In genomic region chr22:37860796-37861421, GRCh38 we compare ENCODE assay signal across 21 cellular contexts. TPM values are rescaled to one million over a fixed set of nuclear protein-coding genes. Genes with fewer than 3 reads are reported as not detected.
DNase-seq lines count a peak whose midpoint lies in the region; ATAC-seq, FAIRE-seq and TF ChIP-seq lines count a peak whose summit lies in the region.
"Had no signal": no experiment of that assay in that cellular context is flagged by ENCODE, and none has a peak within 500 bp of the region (broad histone marks: within the 10 kb centered on the region; RNA-seq: fewer than 3 reads in every experiment).

No MANE protein-coding gene starts in this region.

- H3F3A ChIP-seq in GM23338 (replicated peaks; ENCODE audit: low read depth) = peaks cover 68% of the 10 kb centered on the region

- no peak overlapping the region for H2AFZ ChIP-seq in GM23338
- no peak overlapping the region for H2AFZ ChIP-seq in OCI-LY7 (ENCODE audit: low read length)

- H3K79me2 ChIP-seq in GM23338 (replicated peaks; ENCODE audit: insufficient read depth) = peaks cover 45% of the 10 kb centered on the region
- H3K79me2 ChIP-seq in OCI-LY7 (ENCODE audit: insufficient read depth, low read depth, low read length) = peaks cover 3% of the 10 kb centered on the region; the same call in 1 of the 2 replicates

- no peak for TF ChIP-seq EP300 in ovary (IDR thresholded peaks at IDR 0.05)

- no peak overlapping the region for H3K4me3 Mint-ChIP-seq in Caco-2 (ENCODE audit: unreplicated experiment)
- H3K4me3 Mint-ChIP-seq in GM23338 = no peak overlapping the region
- H3K4me3 Mint-ChIP-seq: activated naive CD8-positive, alpha-beta T cell; naive B cell; stimulated activated effector memory CD8-positive, alpha-beta T cell treated with anti-CD3 and anti-CD28 coated beads, Interleukin-12 subunit alpha, Interleukin-12 subunit beta, amount 100 ng/mL, for 72 hours had no signal

- peak overlapping the region; percentile 69; the same call in 1 of the 2 replicates for H3K27ac ChIP-seq in GM23338 (ENCODE audit: low read depth)
- peak overlapping the region; percentile 85 for H3K27ac ChIP-seq in psoas muscle
- H3K27ac ChIP-seq in OCI-LY7 (ENCODE audit: low read depth, low read length, poor library complexity, severe bottlenecking) = no peak overlapping the region
- no peak overlapping the region for H3K27ac ChIP-seq in ovary

- no peaks in the 10 kb centered on the region for H3K4me1 ChIP-seq in Caco-2
- H3K4me1 ChIP-seq in GM23338 (ENCODE audit: insufficient read depth) = no peaks in the 10 kb centered on the region
- H3K4me1 ChIP-seq in psoas muscle = peaks cover 29% of the 10 kb centered on the region
- H3K4me1 ChIP-seq in OCI-LY7 (ENCODE audit: insufficient read depth, low read length, poor library complexity, severe bottlenecking) = no peaks in the 10 kb centered on the region
- H3K4me1 ChIP-seq in ovary (ENCODE audit: insufficient read depth) = peaks cover 3% of the 10 kb centered on the region

- H3K27me3 Mint-ChIP-seq in Caco-2 (ENCODE audit: insufficient read depth, unreplicated experiment) (no peaks in the 10 kb centered on the region), GM23338 (ENCODE audit: insufficient read depth, low read depth, poor library complexity) (peaks cover 4% of the 10 kb centered on the region)
- H3K27me3 Mint-ChIP-seq: activated naive CD8-positive, alpha-beta T cell; naive B cell had no signal

- no peak overlapping the region for H3K4me3 ChIP-seq in Caco-2 (ENCODE audit: low read depth, low read length)
- no peak overlapping the region for H3K4me3 ChIP-seq in GM23338
- H3K4me3 ChIP-seq in bronchial epithelial cell (ENCODE audit: low read depth, low read length) = no peak overlapping the region
- H3K4me3 ChIP-seq in psoas muscle = no peak overlapping the region
- no peak overlapping the region for H3K4me3 ChIP-seq in OCI-LY7 (ENCODE audit: low read depth, low read length, poor library complexity, severe bottlenecking)
- H3K4me3 ChIP-seq in ovary = no peak overlapping the region
- H3K4me3 ChIP-seq: coronary artery had no signal

- H3K27me3 ChIP-seq in Caco-2 (replicated peaks; ENCODE audit: control insufficient read depth, insufficient read depth, low read length) (no peaks in the 10 kb centered on the region), GM23338 (ENCODE audit: insufficient read depth) (no peaks in the 10 kb centered on the region), bronchial epithelial cell (ENCODE audit: control insufficient read depth, insufficient read depth, low read length) (no peaks in the 10 kb centered on the region), psoas muscle (ENCODE audit: insufficient read depth in 3 of 3, low read length in 2 of 3) (no peaks in the 10 kb centered on the region), ovary (no peaks in the 10 kb centered on the region)

- H3K27ac Mint-ChIP-seq in Caco-2 (ENCODE audit: unreplicated experiment) (peak overlapping the region; percentile 29), GM23338 (no peak overlapping the region)
- H3K27ac Mint-ChIP-seq: activated naive CD8-positive, alpha-beta T cell; naive B cell; stimulated activated effector memory CD8-positive, alpha-beta T cell treated with anti-CD3 and anti-CD28 coated beads, Interleukin-12 subunit alpha, Interleukin-12 subunit beta, amount 100 ng/mL, for 72 hours had no signal

- TF ChIP-seq CTCF in Caco-2 (IDR thresholded peaks at IDR 0.05; ENCODE audit: insufficient read depth in 1 of 2, low read depth in 1 of 2, low read length in 1 of 2, severe bottlenecking in 1 of 2, unreplicated experiment in 1 of 2) (no peak), GM23338 (conservative IDR thresholded peaks at IDR 0.05; ENCODE audit: low read depth in 2 of 2) (no peak), bronchial epithelial cell (IDR thresholded peaks at IDR 0.05; ENCODE audit: insufficient read depth, low read length, severe bottlenecking) (no peak), psoas muscle (IDR thresholded peaks at IDR 0.05) (no peak), OCI-LY7 (conservative IDR thresholded peaks at IDR 0.05; ENCODE audit: low read length) (no peak), ovary (IDR thresholded peaks at IDR 0.05) (no peak)

- H3K9me3 Mint-ChIP-seq in Caco-2 (ENCODE audit: unreplicated experiment) (no peaks in the 10 kb centered on the region), GM23338 (no peaks in the 10 kb centered on the region; the same call in 2 of the 3 replicates)
- H3K9me3 Mint-ChIP-seq: naive B cell; stimulated activated effector memory CD8-positive, alpha-beta T cell treated with anti-CD3 and anti-CD28 coated beads, Interleukin-12 subunit alpha, Interleukin-12 subunit beta, amount 100 ng/mL, for 72 hours had no signal

- DNase-seq in Caco-2 (no peak), GM23338 (ENCODE audit: low spot score) (no peak), bronchial epithelial cell (ENCODE audit: low read depth) (peak; percentile 54), psoas muscle (no peak), OCI-LY7 (ENCODE audit: low spot score) (no peak), ovary (no peak)
- DNase-seq: activated CD4-positive, alpha-beta T cell treated with anti-CD3 and anti-CD28 coated beads for 1 hour; AML-193; naive B cell; NCI-H1105; NCI-H524 treated with DMSO at 0.1 percent for 48 hours had no signal

- intact Hi-C loops in Caco-2 (cut with micrococcal nuclease; ENCODE audit: unreplicated experiment) = no loop called here
- intact Hi-C loops in psoas muscle (cut with DNase I) = no loop called here
- intact Hi-C loops in OCI-LY7 (cut with micrococcal nuclease; ENCODE audit: unreplicated experiment) = no loop called here
- intact Hi-C loops in ovary (cut with DNase I) = loop anchor here in 3 of 4 donors (5.0 kb wide), 2 partner anchors 39 to 44 kb away; partner anchors contain the start of gene GALR3 (in 1 of the 3)

- H3K9me3 ChIP-seq in Caco-2 (no peaks in the 10 kb centered on the region), psoas muscle (no peaks in the 10 kb centered on the region), OCI-LY7 (ENCODE audit: low read length) (no peaks in the 10 kb centered on the region), ovary (no peaks in the 10 kb centered on the region)

- POLR2A ChIA-PET in Caco-2 (lab: Charles Lee) (no interaction called here), OCI-LY7 (lab: Charles Lee) (no interaction called here)

- H3K36me3 ChIP-seq in Caco-2 (ENCODE audit: control insufficient read depth, insufficient read depth, low read length) (peaks cover 4% of the 10 kb centered on the region), GM23338 (ENCODE audit: insufficient read depth) (peaks cover 89% of the 10 kb centered on the region), bronchial epithelial cell (ENCODE audit: control insufficient read depth, insufficient read depth, low read length) (peaks cover 10% of the 10 kb centered on the region), psoas muscle (ENCODE audit: insufficient read depth in 1 of 2, low read depth in 1 of 2) (peaks cover 21 to 97% of the 10 kb centered on the region in 2 donors), OCI-LY7 (ENCODE audit: insufficient read depth, low read length) (peaks cover 95% of the 10 kb centered on the region), ovary (peaks cover 2% of the 10 kb centered on the region)

- CTCF ChIA-PET in Caco-2 (lab: Charles Lee) (interaction anchor here (0.9 kb wide), 1 partner anchor 53 kb away, joined by 4 read pairs; the partner anchor contains the start of gene GCAT), OCI-LY7 (lab: Charles Lee; ENCODE audit: unreplicated experiment) (no interaction called here)

- peaks cover 14% of the 10 kb centered on the region for H3K4me1 Mint-ChIP-seq in Caco-2 (ENCODE audit: low read depth, unreplicated experiment)
- peaks cover 4% of the 10 kb centered on the region; the same call in 2 of the 3 replicates for H3K4me1 Mint-ChIP-seq in GM23338

- no peak for FAIRE-seq in bronchial epithelial cell (lab: Jason Lieb, UNC)

- H3K4me2 ChIP-seq in GM23338 (no peak overlapping the region), OCI-LY7 (ENCODE audit: low read length) (no peak overlapping the region)

- peaks cover 100% of the 10 kb centered on the region for H3K36me3 Mint-ChIP-seq in Caco-2 (ENCODE audit: insufficient read depth, unreplicated experiment)
- peaks cover 91% of the 10 kb centered on the region for H3K36me3 Mint-ChIP-seq in GM23338 (ENCODE audit: low read depth)
- H3K36me3 Mint-ChIP-seq: activated naive CD8-positive, alpha-beta T cell had no signal

- no peaks in the 10 kb centered on the region for H3K9me2 ChIP-seq in GM23338 (ENCODE audit: insufficient read depth)
- no peaks in the 10 kb centered on the region for H3K9me2 ChIP-seq in OCI-LY7 (ENCODE audit: insufficient read depth, low read length)

- H4K20me1 ChIP-seq in GM23338 (replicated peaks; ENCODE audit: insufficient read depth) = peaks cover 47% of the 10 kb centered on the region
- no peaks in the 10 kb centered on the region for H4K20me1 ChIP-seq in OCI-LY7 (ENCODE audit: insufficient read depth, low read length)

- WGBS in psoas muscle, 3 donors = 67 to 82% (median 70%) methylated on average over 7 of the region's 7 CpGs
- WGBS in ovary, 3 donors = 55 to 62% (median 57%) methylated on average over 7 of the region's 7 CpGs

- no TSS peak for BruUV-seq in Caco-2 (replicated peaks; lab: Mats Ljungman, UMichigan)
- no TSS peak for BruUV-seq in OCI-LY7 (replicated peaks; lab: Mats Ljungman, UMichigan)

- ATAC-seq in GM23338 (no peak), psoas muscle (no peak), GM19467 (IDR thresholded peaks at IDR 0.05; ENCODE audit: unreplicated experiment) (no peak)
- ATAC-seq: HCT116; sciatic nerve; stimulated activated effector memory CD8-positive, alpha-beta T cell treated with anti-CD3 and anti-CD28 coated beads, Interleukin-12 subunit alpha, Interleukin-12 subunit beta, amount 100 ng/mL, for 72 hours had no signal

- TF ChIP-seq POLR2A in ovary (IDR thresholded peaks at IDR 0.05) = no peak

RNA-seq across cellular contexts. Expression of gene EIF3L, which starts 11.7 kb away (rescaled TPM):
- total RNA-seq in Caco-2 (2022) = 524 and 554 TPM in 2 replicates
- total RNA-seq in GM23338 (2014; rRNA removed; shearing (Covaris generic)) = 420 and 459 TPM in 2 replicates
- 430 and 466 TPM in 2 replicates for polyA plus RNA-seq in GM23338 (2016; fragmentation: Nextera tagmentation; extraction: Ambion mirVana)
- 267 and 420 TPM in 2 replicates for total RNA-seq in bronchial epithelial cell
- total RNA-seq in psoas muscle = 100 to 1,000 TPM; 369 to 483 (median 441) TPM
- 100 to 1,000 TPM; 265 to 327 (median 310) TPM for polyA plus RNA-seq in psoas muscle
- 443 and 503 TPM in 2 replicates for total RNA-seq in OCI-LY7 (2014; rRNA removed; shearing (Covaris generic))
- 596 and 649 TPM in 2 replicates for total RNA-seq in OCI-LY7 (2022)
- 1,000 to 10,000 TPM in 2 of 7 donors, 100 to 1,000 TPM in 5; 534 to 1,344 (median 896) TPM for total RNA-seq in ovary
- polyA plus RNA-seq in ovary = 1,000 to 10,000 TPM in 1 of 2 donors, 100 to 1,000 TPM in 1; 725 to 1,289 TPM

RNA-seq across cellular contexts. Expression of gene ANKRD54, which starts 16.8 kb away (rescaled TPM):
- total RNA-seq in Caco-2 (2022) = 19.3 and 19.4 TPM in 2 replicates
- total RNA-seq in GM23338 (2014; rRNA removed; shearing (Covaris generic)) = 13.0 and 13.6 TPM in 2 replicates
- polyA plus RNA-seq in GM23338 (2016; fragmentation: Nextera tagmentation; extraction: Ambion mirVana) = 14.0 and 14.1 TPM in 2 replicates
- 18.7 and 18.9 TPM in 2 replicates for total RNA-seq in bronchial epithelial cell
- 10 to 100 TPM; 11.3 to 18.0 (median 12.5) TPM for total RNA-seq in psoas muscle
- 10 to 100 TPM; 12.0 to 37.2 (median 13.9) TPM for polyA plus RNA-seq in psoas muscle
- total RNA-seq in OCI-LY7 (2014; rRNA removed; shearing (Covaris generic)) = 21.0 and 25.4 TPM in 2 replicates
- 31.7 and 31.8 TPM in 2 replicates for total RNA-seq in OCI-LY7 (2022)
- total RNA-seq in ovary = 10 to 100 TPM; 28.5 to 48.6 (median 36.2) TPM
- polyA plus RNA-seq in ovary = 10 to 100 TPM; 14.4 to 24.4 TPM

RNA-seq across cellular contexts. Expression of gene GALR3, which starts 37.7 kb away (rescaled TPM):
- total RNA-seq in Caco-2 (2022) = 0.27 TPM in 1 of 2 replicates, not detected in the other
- 0.23 and 0.63 TPM in 2 replicates for total RNA-seq in GM23338 (2014; rRNA removed; shearing (Covaris generic))
- 0.36 TPM in 1 of 2 replicates, not detected in the other for polyA plus RNA-seq in GM23338 (2016; fragmentation: Nextera tagmentation; extraction: Ambion mirVana)
- not detected in 2 replicates for total RNA-seq in bronchial epithelial cell
- total RNA-seq in psoas muscle = under 1 TPM in 1 of 4 donors, not detected in 3; 0.32 TPM
- polyA plus RNA-seq in psoas muscle = under 1 TPM in 1 of 3 donors, not detected in 2; 0.04 TPM
- total RNA-seq in OCI-LY7 (2014; rRNA removed; shearing (Covaris generic)) = not detected in 2 replicates
- not detected in 2 replicates for total RNA-seq in OCI-LY7 (2022)
- not detected for total RNA-seq in ovary
- polyA plus RNA-seq in ovary = not detected
- total RNA-seq: activated CD8-positive, alpha-beta memory T cell treated with anti-CD3 and anti-CD28 coated beads for 36 hours; lung microvascular endothelial cell; osteoblast; sciatic nerve had no signal
- polyA plus RNA-seq: thymus had no signal

RNA-seq across cellular contexts. Expression of gene MICALL1, which starts 45.2 kb away (rescaled TPM):
- 43.5 and 46.7 TPM in 2 replicates for total RNA-seq in Caco-2 (2022)
- 33.1 and 34.8 TPM in 2 replicates for total RNA-seq in GM23338 (2014; rRNA removed; shearing (Covaris generic))
- polyA plus RNA-seq in GM23338 (2016; fragmentation: Nextera tagmentation; extraction: Ambion mirVana) = 4.8 and 5.9 TPM in 2 replicates
- total RNA-seq in bronchial epithelial cell = 143 and 201 TPM in 2 replicates
- total RNA-seq in psoas muscle = 10 to 100 TPM; 16.4 to 24.7 (median 18.9) TPM
- 10 to 100 TPM; 10.3 to 16.9 (median 12.1) TPM for polyA plus RNA-seq in psoas muscle
- total RNA-seq in OCI-LY7 (2014; rRNA removed; shearing (Covaris generic)) = 18.3 and 18.5 TPM in 2 replicates
- total RNA-seq in OCI-LY7 (2022) = 25.7 and 32.1 TPM in 2 replicates
- 10 to 100 TPM in 6 of 7 donors, 1 to 10 TPM in 1; 6.2 to 30.0 (median 23.3) TPM for total RNA-seq in ovary
- 1 to 10 TPM; 7.9 to 9.0 TPM for polyA plus RNA-seq in ovary

RNA-seq across cellular contexts. Expression of gene GCAT, which starts 53.2 kb away (rescaled TPM):
- total RNA-seq in Caco-2 (2022) = 24.4 and 24.8 TPM in 2 replicates
- total RNA-seq in GM23338 (2014; rRNA removed; shearing (Covaris generic)) = 61.3 and 87.3 TPM in 2 replicates
- 36.8 and 39.1 TPM in 2 replicates for polyA plus RNA-seq in GM23338 (2016; fragmentation: Nextera tagmentation; extraction: Ambion mirVana)
- total RNA-seq in bronchial epithelial cell = 12.8 and 27.6 TPM in 2 replicates
- total RNA-seq in psoas muscle = 10 to 100 TPM in 1 of 4 donors, 1 to 10 TPM in 3; 7.7 to 19.2 (median 9.3) TPM
- 1 to 10 TPM; 5.4 to 8.3 (median 7.8) TPM for polyA plus RNA-seq in psoas muscle
- 14.6 and 20.6 TPM in 2 replicates for total RNA-seq in OCI-LY7 (2014; rRNA removed; shearing (Covaris generic))
- 17.3 and 21.6 TPM in 2 replicates for total RNA-seq in OCI-LY7 (2022)
- total RNA-seq in ovary = 10 to 100 TPM in 3 of 7 donors, 1 to 10 TPM in 4; 2.3 to 17.7 (median 9.9) TPM
- polyA plus RNA-seq in ovary = 10 to 100 TPM in 1 of 2 donors, 1 to 10 TPM in 1; 2.6 to 10.6 TPM

Comparison
In these comparisons a context has a peak if more than half of its experiments do, and no peak if none do; other contexts are left out.
1. H3K27ac ChIP-seq: peak in GM23338 (single experiment) and psoas muscle (single experiment); none in OCI-LY7 (single experiment) and ovary (0 of 2).
2. intact Hi-C loops: an anchor here in ovary (5.0 kb wide); none called in Caco-2, psoas muscle and OCI-LY7.